In genomic region chr9:36297798-36298197, GRCh38 we compare ENCODE assay signal across 15 cellular contexts. TPM values are rescaled to one million over a fixed set of nuclear protein-coding genes. Genes with fewer than 3 reads are reported as not detected.
A peak's percentile ranks its signal among the peaks of the same experiment; 100 is the strongest.
DNase-seq lines count a peak whose midpoint lies in the region; ATAC-seq and TF ChIP-seq lines count a peak whose summit lies in the region.
"Had no signal": no experiment of that assay in that cellular context is flagged by ENCODE, and none has a peak within 500 bp of the region (broad histone marks: within the 10 kb centered on the region; RNA-seq: fewer than 3 reads in every experiment).

No MANE protein-coding gene starts in this region.

- intact Hi-C loops in PC-9 (cut with micrococcal nuclease; ENCODE audit: unreplicated experiment) (loop anchor here (1.0 kb wide), 1 partner anchor 20 kb away; no protein-coding TSS in a partner anchor), esophagus squamous epithelium (cut with DNase I) (no loop called here), Right ventricle myocardium superior (cut with DNase I) (no loop called here)

- H3K9me2 ChIP-seq in PC-9 (ENCODE audit: insufficient read depth): no peaks in the 10 kb centered on the region

- H3K27ac ChIP-seq in PC-9 (peak overlapping the region; percentile 97), VCaP (peak overlapping the region; percentile 73), esophagus squamous epithelium (peak overlapping the region in 3 of 4 donors; percentile 73 to 84 (median 84)), suprapubic skin (no peak overlapping the region)
- H3K27ac ChIP-seq: GM23248 had no signal

- H3K4me1 ChIP-seq in PC-9 (replicated peaks; ENCODE audit: insufficient read depth): peaks cover 52% of the 10 kb centered on the region
- peaks cover 0 to 27% (median 3%) of the 10 kb centered on the region in 3 donors for H3K4me1 ChIP-seq in esophagus squamous epithelium
- H3K4me1 ChIP-seq in suprapubic skin: no peaks in the 10 kb centered on the region
- H3K4me1 ChIP-seq: BE2C had no signal

- TF ChIP-seq CTCF in PC-9 (conservative IDR thresholded peaks at IDR 0.05): no peak
- TF ChIP-seq CTCF in VCaP (conservative IDR thresholded peaks at IDR 0.05): no peak
- TF ChIP-seq CTCF in esophagus squamous epithelium (IDR thresholded peaks at IDR 0.05): no peak
- no peak for TF ChIP-seq CTCF in suprapubic skin (IDR thresholded peaks at IDR 0.05)

- 85 to 88% methylated on average over 2 of the region's 2 CpGs for WGBS in esophagus squamous epithelium, 2 donors
- WGBS in suprapubic skin: 93% methylated on average over 2 of the region's 2 CpGs

- no peak for ATAC-seq in Right ventricle myocardium superior (ENCODE audit: poor library complexity)

- DNase-seq in PC-9 (no peak), esophagus squamous epithelium (lab: John Stamatoyannopoulos, UW) (no peak), SHP77 (lab: John Stamatoyannopoulos, UW) (no peak), Right ventricle myocardium superior (no peak), suprapubic skin (ENCODE audit: low spot score in 2 of 2) (no peak)
- DNase-seq: ACHN; BE2C; C1 segment of cervical spinal cord; CD4-positive, CD25-positive, alpha-beta regulatory T cell; CD8-positive, alpha-beta memory T cell; COR-L47; DMS 273 treated with DMSO at 0.1 percent for 48 hours had no signal

- no peaks in the 10 kb centered on the region for H3K79me2 ChIP-seq in PC-9 (ENCODE audit: low read depth)

- no peak for TF ChIP-seq POLR2A in esophagus squamous epithelium (IDR thresholded peaks at IDR 0.05)
- no peak for TF ChIP-seq POLR2A in suprapubic skin (IDR thresholded peaks at IDR 0.05)

- peaks cover 37% of the 10 kb centered on the region for H3F3A ChIP-seq in PC-9 (ENCODE audit: insufficient read depth, low read depth)

- POLR2A ChIA-PET in PC-9 (lab: Charles Lee; ENCODE audit: unreplicated experiment): no interaction called here

- peak overlapping the region; percentile 65 for H3K4me2 ChIP-seq in PC-9

- H4K20me1 ChIP-seq in PC-9 (ENCODE audit: insufficient read depth): no peaks in the 10 kb centered on the region

- H3K4me3 ChIP-seq in PC-9 (no peak overlapping the region; the same call in 1 of the 2 replicates), esophagus squamous epithelium (no peak overlapping the region), suprapubic skin (no peak overlapping the region)
- H3K4me3 ChIP-seq: GM23248, HAP-1 had no signal

- CTCF ChIA-PET in PC-9 (lab: Charles Lee): no interaction called here

- no peaks in the 10 kb centered on the region for H3K27me3 ChIP-seq in PC-9 (ENCODE audit: insufficient read depth, low read depth)
- H3K27me3 ChIP-seq in esophagus squamous epithelium: no peaks in the 10 kb centered on the region
- no peaks in the 10 kb centered on the region for H3K27me3 ChIP-seq in suprapubic skin
- H3K27me3 ChIP-seq: BE2C had no signal

- TF ChIP-seq EP300 in suprapubic skin (IDR thresholded peaks at IDR 0.05): no peak

- H2AFZ ChIP-seq in PC-9: no peak overlapping the region
- H2AFZ ChIP-seq: GM23248 had no signal

- no TSS peak for BruUV-seq in PC-9 (replicated peaks; lab: Mats Ljungman, UMichigan)

- H3K9me3 ChIP-seq in PC-9 (ENCODE audit: insufficient read depth, low read depth) (no peaks in the 10 kb centered on the region), esophagus squamous epithelium (no peaks in the 10 kb centered on the region), suprapubic skin (no peaks in the 10 kb centered on the region)
- H3K9me3 ChIP-seq: BE2C, HAP-1 had no signal

- no peaks in the 10 kb centered on the region for H3K36me3 ChIP-seq in PC-9 (ENCODE audit: low read depth)
- H3K36me3 ChIP-seq in esophagus squamous epithelium: no peaks in the 10 kb centered on the region
- no peaks in the 10 kb centered on the region for H3K36me3 ChIP-seq in suprapubic skin
- H3K36me3 ChIP-seq: BE2C, HAP-1 had no signal

RNA-seq across cellular contexts. Expression of gene GNE, which starts 39.5 kb away (rescaled TPM):
- total RNA-seq in PC-9 (2021) (20.2 and 23.2 TPM in 2 replicates), esophagus squamous epithelium (10 to 100 TPM; 11.9 to 28.9 (median 16.7) TPM), Right ventricle myocardium superior (12.4 TPM), suprapubic skin (10 to 100 TPM in 3 of 4 donors, 1 to 10 TPM in 1; 9.6 to 20.0 (median 14.9) TPM)
